ENCODE assay signal across 8 cellular contexts in genomic region chr18:35143615-35144596, GRCh38.
DNase-seq lines count a peak whose midpoint lies in the region; ATAC-seq and TF ChIP-seq lines count a peak whose summit lies in the region.

No MANE protein-coding gene starts in this region.

- no peaks in the 10 kb centered on the region for H3K9me2 ChIP-seq in SU-DHL-6 (replicated peaks; ENCODE audit: insufficient read depth, low read length)

- peak; percentile 67 for ATAC-seq in GM21576 (IDR thresholded peaks at IDR 0.05; ENCODE audit: unreplicated experiment)
- ATAC-seq in lung (ENCODE audit: insufficient read depth, low FRiP score): peak; percentile 79
- peak; percentile 84 for ATAC-seq in thoracic aorta (ENCODE audit: insufficient number of reproducible peaks, low FRiP score, low read depth)
- no peak for ATAC-seq in HG03045 (IDR thresholded peaks at IDR 0.05; ENCODE audit: unreplicated experiment)

- H3F3A ChIP-seq in SU-DHL-6 (ENCODE audit: insufficient read depth): no peaks in the 10 kb centered on the region

- H3K27ac ChIP-seq in SU-DHL-6 (ENCODE audit: low read depth, low read length) (no peak overlapping the region), lung (ENCODE audit: low read depth in 1 of 2, low read length in 1 of 2) (no peak overlapping the region), thoracic aorta (no peak overlapping the region)

- H3K4me2 ChIP-seq in SU-DHL-6 (ENCODE audit: low read depth, low read length, poor library complexity, severe bottlenecking): no peak overlapping the region

- WGBS in lung, 2 donors: 46 to 61% methylated on average over 8 of the region's 8 CpGs

- H3K27me3 ChIP-seq in SU-DHL-6 (ENCODE audit: low read length) (no peaks in the 10 kb centered on the region), lung (ENCODE audit: control insufficient read depth, insufficient read depth) (no peaks in the 10 kb centered on the region), thoracic aorta (replicated peaks; ENCODE audit: insufficient read depth) (no peaks in the 10 kb centered on the region)

- H3K9me3 ChIP-seq in SU-DHL-6 (ENCODE audit: insufficient read depth, low read length) (no peaks in the 10 kb centered on the region), lung (ENCODE audit: control insufficient read depth in 2 of 2, insufficient read depth in 1 of 2, low read length in 1 of 2) (no peaks in the 10 kb centered on the region), thoracic aorta (no peaks in the 10 kb centered on the region)

- H3K79me2 ChIP-seq in SU-DHL-6 (ENCODE audit: insufficient read depth, low read length): no peaks in the 10 kb centered on the region

- H3K4me3 ChIP-seq in SU-DHL-6 (ENCODE audit: insufficient read depth, low read length, poor library complexity, severe bottlenecking): no peak overlapping the region
- no peak overlapping the region for H3K4me3 ChIP-seq in lung
- no peak overlapping the region for H3K4me3 ChIP-seq in thoracic aorta

- peak; percentile 51 for DNase-seq in DMS114 treated with DMSO at 0.1 percent for 48 hours (lab: John Stamatoyannopoulos, UW; ENCODE audit: unreplicated experiment)
- peak; percentile 67 for DNase-seq in NCI-H1436 (lab: John Stamatoyannopoulos, UW)
- peak; percentile 83 for DNase-seq in dermis blood vessel endothelial cell
- peak; percentile 54 for DNase-seq in lung (ENCODE audit: low spot score)
- no peak for DNase-seq in thoracic aorta (ENCODE audit: low spot score)

- H3K4me1 ChIP-seq in lung (ENCODE audit: control insufficient read depth in 2 of 2, insufficient read depth in 2 of 2, low read length in 2 of 2) (peaks cover 0 to 2% of the 10 kb centered on the region in 2 donors), thoracic aorta (ENCODE audit: control insufficient read depth in 1 of 2, low read depth in 2 of 2) (no peaks in the 10 kb centered on the region)

- no peaks in the 10 kb centered on the region for H3K36me3 ChIP-seq in SU-DHL-6 (ENCODE audit: low read length)
- peaks cover 5 to 15% of the 10 kb centered on the region in 2 donors for H3K36me3 ChIP-seq in lung (ENCODE audit: control insufficient read depth in 2 of 2, insufficient read depth in 2 of 2, low read length in 2 of 2)
- no peaks in the 10 kb centered on the region for H3K36me3 ChIP-seq in thoracic aorta

- H2AFZ ChIP-seq in SU-DHL-6 (ENCODE audit: low read depth, low read length, severe bottlenecking): no peak overlapping the region

- H3K9ac ChIP-seq in SU-DHL-6 (ENCODE audit: low read length): no peak overlapping the region

- TF ChIP-seq CTCF in SU-DHL-6 (IDR thresholded peaks at IDR 0.05; ENCODE audit: insufficient read depth, low read length, poor library complexity, severe bottlenecking): peak; percentile 53
- peak; percentile 56 for TF ChIP-seq CTCF in lung (IDR thresholded peaks at IDR 0.05; ENCODE audit: control extremely low read depth, extremely low read depth)
- peak; percentile 75 for TF ChIP-seq CTCF in thoracic aorta (IDR thresholded peaks at IDR 0.05)

- H4K20me1 ChIP-seq in SU-DHL-6 (ENCODE audit: low read depth, low read length): no peaks in the 10 kb centered on the region
